Comparison of ENCODE assay signal across 1 cellular context in the genomic region with DNA sequence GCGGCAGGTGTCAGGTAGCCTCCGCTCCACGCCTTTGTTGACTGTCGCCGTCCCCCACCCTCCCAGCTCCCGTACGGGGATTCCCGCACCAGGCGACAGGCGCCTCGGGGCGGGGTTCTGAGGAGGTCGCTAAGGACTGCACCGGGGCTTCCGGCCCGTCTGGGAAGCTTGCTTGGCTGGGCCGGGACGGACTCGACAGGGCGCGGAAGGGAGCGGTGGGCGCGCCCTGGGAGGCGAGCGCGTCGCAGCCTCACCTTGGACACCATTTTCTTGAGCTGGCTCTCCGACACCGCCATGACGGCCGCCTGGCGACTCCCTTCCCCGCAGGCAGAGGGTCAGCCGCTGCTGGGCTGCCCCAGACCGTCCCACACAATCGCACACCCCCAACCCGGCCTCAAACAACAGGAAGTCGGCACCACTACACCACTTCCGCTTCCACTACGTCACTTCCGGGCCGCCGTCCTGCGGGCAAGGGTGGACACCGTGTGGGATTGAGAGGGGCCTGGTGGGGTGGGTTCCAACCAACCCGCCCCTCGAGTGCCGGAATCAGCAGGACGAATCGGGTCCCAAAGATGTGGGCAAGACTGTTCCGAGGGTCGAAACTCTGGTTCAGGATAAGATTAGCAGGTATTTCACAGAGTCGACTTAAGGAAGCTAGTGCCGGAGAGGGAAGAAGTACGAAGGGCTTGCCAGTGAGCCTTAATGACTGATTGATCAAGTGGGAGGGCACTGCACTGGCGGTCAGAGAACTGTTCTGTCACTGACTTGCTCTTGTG.
A peak's percentile ranks its signal among the peaks of the same experiment; 100 is the strongest.
TF ChIP-seq lines count a peak whose summit lies in the region.

TSG101 (minus strand) TSS at position 422 of the 776 bp plus-strand sequence; CDS start at position 296, 126 bp downstream.

TF ChIP-seq in K562, 482 proteins besides CTCF, POLR2A, EP300 and RAD21 (continued from another document and continues in another):
- TF ChIP-seq, protein P1, sequence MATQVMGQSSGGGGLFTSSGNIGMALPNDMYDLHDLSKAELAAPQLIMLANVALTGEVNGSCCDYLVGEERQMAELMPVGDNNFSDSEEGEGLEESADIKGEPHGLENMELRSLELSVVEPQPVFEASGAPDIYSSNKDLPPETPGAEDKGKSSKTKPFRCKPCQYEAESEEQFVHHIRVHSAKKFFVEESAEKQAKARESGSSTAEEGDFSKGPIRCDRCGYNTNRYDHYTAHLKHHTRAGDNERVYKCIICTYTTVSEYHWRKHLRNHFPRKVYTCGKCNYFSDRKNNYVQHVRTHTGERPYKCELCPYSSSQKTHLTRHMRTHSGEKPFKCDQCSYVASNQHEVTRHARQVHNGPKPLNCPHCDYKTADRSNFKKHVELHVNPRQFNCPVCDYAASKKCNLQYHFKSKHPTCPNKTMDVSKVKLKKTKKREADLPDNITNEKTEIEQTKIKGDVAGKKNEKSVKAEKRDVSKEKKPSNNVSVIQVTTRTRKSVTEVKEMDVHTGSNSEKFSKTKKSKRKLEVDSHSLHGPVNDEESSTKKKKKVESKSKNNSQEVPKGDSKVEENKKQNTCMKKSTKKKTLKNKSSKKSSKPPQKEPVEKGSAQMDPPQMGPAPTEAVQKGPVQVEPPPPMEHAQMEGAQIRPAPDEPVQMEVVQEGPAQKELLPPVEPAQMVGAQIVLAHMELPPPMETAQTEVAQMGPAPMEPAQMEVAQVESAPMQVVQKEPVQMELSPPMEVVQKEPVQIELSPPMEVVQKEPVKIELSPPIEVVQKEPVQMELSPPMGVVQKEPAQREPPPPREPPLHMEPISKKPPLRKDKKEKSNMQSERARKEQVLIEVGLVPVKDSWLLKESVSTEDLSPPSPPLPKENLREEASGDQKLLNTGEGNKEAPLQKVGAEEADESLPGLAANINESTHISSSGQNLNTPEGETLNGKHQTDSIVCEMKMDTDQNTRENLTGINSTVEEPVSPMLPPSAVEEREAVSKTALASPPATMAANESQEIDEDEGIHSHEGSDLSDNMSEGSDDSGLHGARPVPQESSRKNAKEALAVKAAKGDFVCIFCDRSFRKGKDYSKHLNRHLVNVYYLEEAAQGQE (CRISPR knock-in tag; IDR thresholded peaks at IDR 0.05; ENCODE audit: low read depth): peak; percentile 80; the same call in 1 of the 2 replicates
- no peak for TF ChIP-seq PTRF (tag; IDR thresholded peaks at IDR 0.05)
- TF ChIP-seq, protein P2, sequence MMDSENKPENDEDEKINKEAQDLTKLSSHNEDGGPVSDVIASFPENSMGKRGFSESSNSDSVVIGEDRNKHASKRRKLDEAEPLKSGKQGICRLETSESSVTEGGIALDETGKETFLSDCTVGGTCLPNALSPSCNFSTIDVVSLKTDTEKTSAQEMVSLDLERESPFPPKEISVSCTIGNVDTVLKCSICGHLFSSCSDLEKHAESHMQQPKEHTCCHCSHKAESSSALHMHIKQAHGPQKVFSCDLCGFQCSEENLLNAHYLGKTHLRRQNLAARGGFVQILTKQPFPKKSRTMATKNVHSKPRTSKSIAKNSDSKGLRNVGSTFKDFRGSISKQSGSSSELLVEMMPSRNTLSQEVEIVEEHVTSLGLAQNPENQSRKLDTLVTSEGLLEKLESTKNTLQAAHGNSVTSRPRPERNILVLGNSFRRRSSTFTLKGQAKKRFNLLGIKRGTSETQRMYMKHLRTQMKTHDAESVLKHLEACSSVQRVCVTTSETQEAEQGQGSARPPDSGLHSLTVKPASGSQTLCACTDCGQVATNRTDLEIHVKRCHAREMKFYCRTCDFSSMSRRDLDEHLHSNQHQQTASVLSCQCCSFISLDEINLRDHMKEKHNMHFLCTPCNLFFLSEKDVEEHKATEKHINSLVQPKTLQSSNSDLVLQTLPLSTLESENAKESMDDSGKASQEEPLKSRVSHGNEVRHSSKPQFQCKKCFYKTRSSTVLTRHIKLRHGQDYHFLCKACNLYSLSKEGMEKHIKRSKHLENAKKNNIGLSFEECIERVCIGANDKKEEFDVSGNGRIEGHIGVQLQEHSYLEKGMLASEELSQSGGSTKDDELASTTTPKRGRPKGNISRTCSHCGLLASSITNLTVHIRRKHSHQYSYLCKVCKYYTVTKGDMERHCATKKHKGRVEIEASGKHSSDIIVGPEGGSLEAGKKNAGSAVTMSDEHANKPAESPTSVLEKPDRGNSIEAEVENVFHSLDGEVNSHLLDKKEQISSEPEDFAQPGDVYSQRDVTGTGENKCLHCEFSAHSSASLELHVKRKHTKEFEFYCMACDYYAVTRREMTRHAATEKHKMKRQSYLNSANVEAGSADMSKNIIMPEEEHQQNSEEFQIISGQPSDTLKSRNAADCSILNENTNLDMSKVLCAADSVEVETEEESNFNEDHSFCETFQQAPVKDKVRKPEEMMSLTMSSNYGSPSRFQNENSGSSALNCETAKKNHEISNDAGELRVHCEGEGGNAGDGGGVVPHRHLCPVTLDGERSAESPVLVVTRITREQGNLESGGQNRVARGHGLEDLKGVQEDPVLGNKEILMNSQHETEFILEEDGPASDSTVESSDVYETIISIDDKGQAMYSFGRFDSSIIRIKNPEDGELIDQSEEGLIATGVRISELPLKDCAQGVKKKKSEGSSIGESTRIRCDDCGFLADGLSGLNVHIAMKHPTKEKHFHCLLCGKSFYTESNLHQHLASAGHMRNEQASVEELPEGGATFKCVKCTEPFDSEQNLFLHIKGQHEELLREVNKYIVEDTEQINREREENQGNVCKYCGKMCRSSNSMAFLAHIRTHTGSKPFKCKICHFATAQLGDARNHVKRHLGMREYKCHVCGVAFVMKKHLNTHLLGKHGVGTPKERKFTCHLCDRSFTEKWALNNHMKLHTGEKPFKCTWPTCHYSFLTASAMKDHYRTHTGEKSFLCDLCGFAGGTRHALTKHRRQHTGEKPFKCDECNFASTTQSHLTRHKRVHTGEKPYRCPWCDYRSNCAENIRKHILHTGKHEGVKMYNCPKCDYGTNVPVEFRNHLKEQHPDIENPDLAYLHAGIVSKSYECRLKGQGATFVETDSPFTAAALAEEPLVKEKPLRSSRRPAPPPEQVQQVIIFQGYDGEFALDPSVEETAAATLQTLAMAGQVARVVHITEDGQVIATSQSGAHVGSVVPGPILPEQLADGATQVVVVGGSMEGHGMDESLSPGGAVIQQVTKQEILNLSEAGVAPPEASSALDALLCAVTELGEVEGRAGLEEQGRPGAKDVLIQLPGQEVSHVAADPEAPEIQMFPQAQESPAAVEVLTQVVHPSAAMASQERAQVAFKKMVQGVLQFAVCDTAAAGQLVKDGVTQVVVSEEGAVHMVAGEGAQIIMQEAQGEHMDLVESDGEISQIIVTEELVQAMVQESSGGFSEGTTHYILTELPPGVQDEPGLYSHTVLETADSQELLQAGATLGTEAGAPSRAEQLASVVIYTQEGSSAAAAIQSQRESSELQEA (IDR thresholded peaks at IDR 0.05; ENCODE audit: low read depth): peak; percentile 65
- no peak for TF ChIP-seq NCOA4 (IDR thresholded peaks at IDR 0.05; ENCODE audit: partially characterized antibody)
- no peak for TF ChIP-seq CEBPB (tag; IDR thresholded peaks at IDR 0.05)
- TF ChIP-seq NCOA6 (IDR thresholded peaks at IDR 0.05): peak; percentile 75; the same call in 1 of the 2 replicates
- no peak for TF ChIP-seq MTF1 (CRISPR knock-in tag; IDR thresholded peaks at IDR 0.05; ENCODE audit: borderline replicate concordance)
- TF ChIP-seq ZNF707 (CRISPR knock-in tag; conservative IDR thresholded peaks at IDR 0.05): no peak
- TF ChIP-seq CHCHD3 (CRISPR knock-in tag; IDR thresholded peaks at IDR 0.05): 0 out of 2 replicates have a peak, but pooled peaks have one; percentile 46
- no peak for TF ChIP-seq RBM17 (IDR thresholded peaks at IDR 0.05; ENCODE audit: borderline replicate concordance, low read depth, low read length)
- TF ChIP-seq BCLAF1 (IDR thresholded peaks at IDR 0.05; ENCODE audit: borderline replicate concordance in 1 of 2, control insufficient read depth in 1 of 2, low read depth in 2 of 2, low read length in 1 of 2): no peak
- TF ChIP-seq FUS (optimal IDR thresholded peaks at IDR 0.05; ENCODE audit: low read depth, low read length): no peak
- peak; percentile 75 for TF ChIP-seq ELF4 (CRISPR knock-in tag; IDR thresholded peaks at IDR 0.05)
- TF ChIP-seq HIVEP1 (CRISPR knock-in tag; IDR thresholded peaks at IDR 0.05): peak; percentile 81; the same call in 1 of the 2 replicates
- TF ChIP-seq KAT8 (IDR thresholded peaks at IDR 0.05; ENCODE audit: low read depth): no peak; the same call in 1 of the 2 replicates
- TF ChIP-seq THRAP3 (IDR thresholded peaks at IDR 0.05; ENCODE audit: borderline replicate concordance): no peak
- TF ChIP-seq SIX5 (IDR thresholded peaks at IDR 0.05; ENCODE audit: borderline replicate concordance in 1 of 2, insufficient read depth in 1 of 2, low read depth in 1 of 2, low read length in 2 of 2): no peak
- no peak for TF ChIP-seq ZNF830 (CRISPR knock-in tag; IDR thresholded peaks at IDR 0.05)
- no peak for TF ChIP-seq CHD7 (IDR thresholded peaks at IDR 0.05; ENCODE audit: low read depth, low read length)
- no peak for TF ChIP-seq PHB (CRISPR knock-in tag; IDR thresholded peaks at IDR 0.05)
- TF ChIP-seq NR4A1 (CRISPR knock-in tag; IDR thresholded peaks at IDR 0.05): 0 out of 2 replicates have a peak, but pooled peaks have one; percentile 62
- no peak for TF ChIP-seq NR4A1 (tag; IDR thresholded peaks at IDR 0.05)
- no peak for TF ChIP-seq POLR3G (IDR thresholded peaks at IDR 0.05; ENCODE audit: extremely low read depth, insufficient read length, insufficient replicate concordance)
